2 cellular contexts compared by ENCODE assay signal in genomic region chr5:119017999-119018398, GRCh38.
A peak's percentile ranks its signal among the peaks of the same experiment; 100 is the strongest.
TF ChIP-seq lines count a peak whose summit lies in the region.

No MANE protein-coding gene starts in this region.

TF ChIP-seq in GM23338, 12 proteins besides CTCF, POLR2A, EP300 and RAD21:
- TF ChIP-seq, protein P1, sequence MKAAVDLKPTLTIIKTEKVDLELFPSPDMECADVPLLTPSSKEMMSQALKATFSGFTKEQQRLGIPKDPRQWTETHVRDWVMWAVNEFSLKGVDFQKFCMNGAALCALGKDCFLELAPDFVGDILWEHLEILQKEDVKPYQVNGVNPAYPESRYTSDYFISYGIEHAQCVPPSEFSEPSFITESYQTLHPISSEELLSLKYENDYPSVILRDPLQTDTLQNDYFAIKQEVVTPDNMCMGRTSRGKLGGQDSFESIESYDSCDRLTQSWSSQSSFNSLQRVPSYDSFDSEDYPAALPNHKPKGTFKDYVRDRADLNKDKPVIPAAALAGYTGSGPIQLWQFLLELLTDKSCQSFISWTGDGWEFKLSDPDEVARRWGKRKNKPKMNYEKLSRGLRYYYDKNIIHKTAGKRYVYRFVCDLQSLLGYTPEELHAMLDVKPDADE (IDR thresholded peaks at IDR 0.05), result no peak
- TF ChIP-seq STAT1 (IDR thresholded peaks at IDR 0.05; ENCODE audit: unreplicated experiment) (no peak), ZNF331 (CRISPR knock-in tag; IDR thresholded peaks at IDR 0.05; ENCODE audit: low read depth) (no peak), EZH2phosphoT487 (IDR thresholded peaks at IDR 0.05; ENCODE audit: unreplicated experiment) (no peak), CREB1 (CRISPR knock-in tag; IDR thresholded peaks at IDR 0.05; ENCODE audit: low read depth) (no peak), ZNF114 (CRISPR knock-in tag; IDR thresholded peaks at IDR 0.05) (no peak), NANOG (IDR thresholded peaks at IDR 0.05; ENCODE audit: borderline replicate concordance) (no peak), ZNF462 (CRISPR knock-in tag; IDR thresholded peaks at IDR 0.05) (no peak), JUNB (IDR thresholded peaks at IDR 0.05; ENCODE audit: unreplicated experiment) (no peak)
- TF ChIP-seq, protein P2, sequence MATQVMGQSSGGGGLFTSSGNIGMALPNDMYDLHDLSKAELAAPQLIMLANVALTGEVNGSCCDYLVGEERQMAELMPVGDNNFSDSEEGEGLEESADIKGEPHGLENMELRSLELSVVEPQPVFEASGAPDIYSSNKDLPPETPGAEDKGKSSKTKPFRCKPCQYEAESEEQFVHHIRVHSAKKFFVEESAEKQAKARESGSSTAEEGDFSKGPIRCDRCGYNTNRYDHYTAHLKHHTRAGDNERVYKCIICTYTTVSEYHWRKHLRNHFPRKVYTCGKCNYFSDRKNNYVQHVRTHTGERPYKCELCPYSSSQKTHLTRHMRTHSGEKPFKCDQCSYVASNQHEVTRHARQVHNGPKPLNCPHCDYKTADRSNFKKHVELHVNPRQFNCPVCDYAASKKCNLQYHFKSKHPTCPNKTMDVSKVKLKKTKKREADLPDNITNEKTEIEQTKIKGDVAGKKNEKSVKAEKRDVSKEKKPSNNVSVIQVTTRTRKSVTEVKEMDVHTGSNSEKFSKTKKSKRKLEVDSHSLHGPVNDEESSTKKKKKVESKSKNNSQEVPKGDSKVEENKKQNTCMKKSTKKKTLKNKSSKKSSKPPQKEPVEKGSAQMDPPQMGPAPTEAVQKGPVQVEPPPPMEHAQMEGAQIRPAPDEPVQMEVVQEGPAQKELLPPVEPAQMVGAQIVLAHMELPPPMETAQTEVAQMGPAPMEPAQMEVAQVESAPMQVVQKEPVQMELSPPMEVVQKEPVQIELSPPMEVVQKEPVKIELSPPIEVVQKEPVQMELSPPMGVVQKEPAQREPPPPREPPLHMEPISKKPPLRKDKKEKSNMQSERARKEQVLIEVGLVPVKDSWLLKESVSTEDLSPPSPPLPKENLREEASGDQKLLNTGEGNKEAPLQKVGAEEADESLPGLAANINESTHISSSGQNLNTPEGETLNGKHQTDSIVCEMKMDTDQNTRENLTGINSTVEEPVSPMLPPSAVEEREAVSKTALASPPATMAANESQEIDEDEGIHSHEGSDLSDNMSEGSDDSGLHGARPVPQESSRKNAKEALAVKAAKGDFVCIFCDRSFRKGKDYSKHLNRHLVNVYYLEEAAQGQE (IDR thresholded peaks at IDR 0.05; ENCODE audit: unreplicated experiment), result no peak

TF ChIP-seq in GM12878, 131 proteins besides CTCF, POLR2A, EP300 and RAD21:
- peak; percentile 41; the same call in 1 of the 2 replicates for TF ChIP-seq JUNB (IDR thresholded peaks at IDR 0.05)
- TF ChIP-seq, protein P3, sequence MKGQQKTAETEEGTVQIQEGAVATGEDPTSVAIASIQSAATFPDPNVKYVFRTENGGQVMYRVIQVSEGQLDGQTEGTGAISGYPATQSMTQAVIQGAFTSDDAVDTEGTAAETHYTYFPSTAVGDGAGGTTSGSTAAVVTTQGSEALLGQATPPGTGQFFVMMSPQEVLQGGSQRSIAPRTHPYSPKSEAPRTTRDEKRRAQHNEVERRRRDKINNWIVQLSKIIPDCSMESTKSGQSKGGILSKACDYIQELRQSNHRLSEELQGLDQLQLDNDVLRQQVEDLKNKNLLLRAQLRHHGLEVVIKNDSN (IDR thresholded peaks at IDR 0.05; ENCODE audit: borderline replicate concordance, extremely low read length, insufficient read depth, low read depth, low read length), result no peak
TF ChIP-seq in GM12878: peak in this region for 1.
